26 cellular contexts compared by ENCODE assay signal in genomic region chr22:45151503-45151902, GRCh38.
"Had no signal": no experiment of that assay in that cellular context is flagged by ENCODE, and none has a peak within 500 bp of the region (broad histone marks: within the 10 kb centered on the region; RNA-seq: fewer than 3 reads in every experiment).

No MANE protein-coding gene starts in this region.

- H3K4me2 ChIP-seq: hepatocyte had no signal

- H3K27me3 Mint-ChIP-seq: naive B cell; natural killer cell treated with Interleukin-12 subunit alpha and Interleukin-12 subunit beta and Interleukin-15 and Interleukin-18, amount 100 ng/mL, for 72 hours; progenitor cell of endocrine pancreas; stimulated activated naive CD8-positive, alpha-beta T cell treated with anti-CD3 and anti-CD28 coated beads, Interleukin-15, Interleukin-2, amounts not matched to agents 100 ng/mL and 50 ng/mL, for 24 hours had no signal

- H3K36me3 ChIP-seq: ovary, right atrium auricular region, suprapubic skin, upper lobe of right lung had no signal

- H2AFZ ChIP-seq: hepatocyte had no signal

- H3K4me3 ChIP-seq: hepatocyte, left ventricle myocardium inferior, lung, ovary, right atrium auricular region, right lobe of liver, suprapubic skin, thoracic aorta, tibial artery, upper lobe of right lung had no signal

- H3K4me3 Mint-ChIP-seq: mesothelial cell of epicardium; naive B cell; natural killer cell treated with Interleukin-12 subunit alpha and Interleukin-12 subunit beta and Interleukin-15 and Interleukin-18, amount 100 ng/mL, for 72 hours; stimulated activated effector memory CD8-positive, alpha-beta T cell treated with anti-CD3 and anti-CD28 coated beads, Interleukin-12 subunit alpha, Interleukin-12 subunit beta, amount 100 ng/mL, for 72 hours; stimulated activated naive CD8-positive, alpha-beta T cell treated with anti-CD3 and anti-CD28 coated beads, Interleukin-15, Interleukin-2, amounts not matched to agents 100 ng/mL and 50 ng/mL, for 24 hours had no signal

- DNase-seq: islet precursor cell; left ventricle myocardium inferior; mesendoderm; naive B cell; nucleus accumbens; ovary; right lobe of liver; stimulated activated CD4-positive, alpha-beta T cell treated with anti-CD3 and anti-CD28 coated beads, Interleukin-12 subunit alpha, Interleukin-12 subunit beta, amount 100 ng/mL, for 4 hours; stimulated activated CD4-positive, alpha-beta T cell treated with anti-CD3 and anti-CD28 coated beads, Interleukin-15, amount 100 ng/mL, for 24 hours; stimulated activated CD4-positive, alpha-beta T cell treated with anti-CD3 and anti-CD28 coated beads, Interleukin-2, amount 100 ng/mL, for 24 hours; stimulated activated CD4-positive, alpha-beta T cell treated with anti-CD3 and anti-CD28 coated beads, Interleukin-4, amount 100 ng/mL, for 1 hour; stimulated activated naive CD4-positive, alpha-beta T cell; tibial artery; trophoblast cell; upper lobe of right lung had no signal

- H3K27ac ChIP-seq: hepatocyte, left ventricle myocardium inferior, ovary, right atrium auricular region, right lobe of liver, suprapubic skin, thoracic aorta, tibial artery, upper lobe of right lung had no signal

- H3K9me3 ChIP-seq: left ventricle myocardium inferior, ovary, right atrium auricular region, right lobe of liver, suprapubic skin, thoracic aorta, tibial artery, upper lobe of right lung had no signal

- FAIRE-seq: urothelium cell line had no signal

- H3K4me1 ChIP-seq: left ventricle myocardium inferior, right atrium auricular region, right lobe of liver, suprapubic skin, tibial artery, upper lobe of right lung had no signal

- ATAC-seq: natural killer cell treated with Interleukin-12 subunit alpha and Interleukin-12 subunit beta and Interleukin-15 and Interleukin-18, amount 100 ng/mL, for 72 hours; right lobe of liver; stimulated activated effector memory CD8-positive, alpha-beta T cell treated with anti-CD3 and anti-CD28 coated beads, Interleukin-12 subunit alpha, Interleukin-12 subunit beta, amount 100 ng/mL, for 72 hours; upper lobe of right lung had no signal

- H3K27ac Mint-ChIP-seq: mesothelial cell of epicardium; natural killer cell treated with Interleukin-12 subunit alpha and Interleukin-12 subunit beta and Interleukin-15 and Interleukin-18, amount 100 ng/mL, for 72 hours; progenitor cell of endocrine pancreas; stimulated activated effector memory CD8-positive, alpha-beta T cell treated with anti-CD3 and anti-CD28 coated beads, Interleukin-12 subunit alpha, Interleukin-12 subunit beta, amount 100 ng/mL, for 72 hours; stimulated activated naive CD8-positive, alpha-beta T cell treated with anti-CD3 and anti-CD28 coated beads, Interleukin-15, Interleukin-2, amounts not matched to agents 100 ng/mL and 50 ng/mL, for 24 hours had no signal

- H3K4me1 Mint-ChIP-seq: mesothelial cell of epicardium had no signal

- H3K27me3 ChIP-seq: hepatocyte, ovary, right atrium auricular region, right lobe of liver, suprapubic skin, tibial artery, upper lobe of right lung had no signal

- H3K9me3 Mint-ChIP-seq: naive B cell; natural killer cell treated with Interleukin-12 subunit alpha and Interleukin-12 subunit beta and Interleukin-15 and Interleukin-18, amount 100 ng/mL, for 72 hours; stimulated activated effector memory CD8-positive, alpha-beta T cell treated with anti-CD3 and anti-CD28 coated beads, Interleukin-12 subunit alpha, Interleukin-12 subunit beta, amount 100 ng/mL, for 72 hours; stimulated activated naive CD8-positive, alpha-beta T cell treated with anti-CD3 and anti-CD28 coated beads, Interleukin-15, Interleukin-2, amounts not matched to agents 100 ng/mL and 50 ng/mL, for 24 hours had no signal
